14 cellular contexts compared by ENCODE assay signal in the genomic region with DNA sequence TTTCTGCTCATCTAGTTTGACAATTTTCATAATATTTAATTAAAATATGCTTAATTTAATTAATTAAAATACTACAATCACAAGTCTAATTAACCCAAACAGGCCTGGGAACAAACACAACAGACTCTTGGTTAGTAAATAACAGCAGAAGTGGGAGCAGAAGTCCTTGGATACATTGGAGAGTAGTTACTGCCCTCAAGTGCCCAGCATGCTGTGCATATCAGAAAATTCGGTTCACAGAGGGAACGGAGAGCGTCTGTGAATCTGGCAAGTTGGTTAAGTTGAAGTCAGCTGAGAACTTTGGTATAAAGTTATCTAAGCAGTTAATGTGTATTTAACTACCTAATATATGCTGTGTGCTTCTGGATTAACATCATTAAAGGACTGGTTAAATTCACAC.
"Had no signal": no experiment of that assay in that cellular context is flagged by ENCODE, and none has a peak within 500 bp of the region (broad histone marks: within the 10 kb centered on the region; RNA-seq: fewer than 3 reads in every experiment).

No MANE protein-coding gene starts in this region.

- ATAC-seq: activated CD4-positive, alpha-beta T cell treated with anti-CD3 and anti-CD28 coated beads for 36 hours; activated CD8-positive, alpha-beta T cell treated with anti-CD3 and anti-CD28 coated beads for 36 hours; activated naive CD8-positive, alpha-beta T cell treated with anti-CD3 and anti-CD28 coated beads, Interleukin-2, amount 50 U/mL, for 24 hours had no signal

- H3K4me3 ChIP-seq: ascending aorta, colonic mucosa, skin epidermis, stomach had no signal

- DNase-seq: activated CD4-positive, alpha-beta T cell treated with anti-CD3 and anti-CD28 coated beads for 36 hours; activated CD8-positive, alpha-beta memory T cell treated with anti-CD3 and anti-CD28 coated beads, Interleukin-2, amount 50 U/mL, for 48 hours; activated CD8-positive, alpha-beta T cell treated with anti-CD3 and anti-CD28 coated beads for 36 hours; activated naive CD4-positive, alpha-beta T cell treated with Interleukin-2 at 50 U/mL for 16 hours; activated naive CD8-positive, alpha-beta T cell treated with anti-CD3 and anti-CD28 coated beads, Interleukin-2, amount 50 U/mL, for 24 hours; colonic mucosa; effector CD4-positive, alpha-beta T cell; mesendoderm; nephron progenitor cell; retina; stimulated activated CD4-positive, alpha-beta T cell treated with anti-CD3 and anti-CD28 coated beads, Interleukin-4, amount 100 ng/mL, for 4 hours; stomach had no signal
